ENCODE assay signal across 26 cellular contexts in the genomic region with DNA sequence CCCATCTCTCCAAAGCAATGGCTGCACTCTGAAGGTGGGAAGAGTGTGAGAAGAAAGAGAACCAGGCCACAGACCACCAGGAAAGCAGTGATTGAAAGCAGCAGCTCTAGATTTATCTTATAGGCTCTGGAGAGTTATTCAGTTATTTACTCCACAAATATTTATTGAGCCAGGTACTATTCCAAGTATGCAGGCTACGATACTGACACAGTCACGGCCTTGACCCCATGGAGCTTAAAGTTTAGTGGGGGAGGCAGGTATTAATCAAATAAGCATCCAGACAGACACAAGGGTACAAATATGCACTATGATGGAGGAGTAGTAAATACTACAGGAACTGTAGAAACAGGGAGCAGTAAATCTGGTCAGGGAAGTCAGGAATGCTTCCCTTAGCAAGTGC. TPM values are rescaled to one million over a fixed set of nuclear protein-coding genes. Genes with fewer than 3 reads are reported as not detected.
DNase-seq lines count a peak whose midpoint lies in the region; ATAC-seq and TF ChIP-seq lines count a peak whose summit lies in the region.
"Had no signal": no experiment of that assay in that cellular context is flagged by ENCODE, and none has a peak within 500 bp of the region (broad histone marks: within the 10 kb centered on the region; RNA-seq: fewer than 3 reads in every experiment).

No MANE protein-coding gene starts in this region.

- peak overlapping the region; percentile 95 for H3K4me2 ChIP-seq in Loucy (ENCODE audit: low read depth, low read length, poor library complexity, severe bottlenecking)
- peak overlapping the region; percentile 79 for H3K4me2 ChIP-seq in hepatocyte
- H3K4me2 ChIP-seq: SK-N-SH had no signal

- peak overlapping the region; percentile 81 for H3K4me3 ChIP-seq in Loucy (ENCODE audit: low read length, poor library complexity, severe bottlenecking)
- no peak overlapping the region for H3K4me3 ChIP-seq in hepatocyte
- H3K4me3 ChIP-seq in WERI-Rb-1 (ENCODE audit: low read depth, low read length): no peak overlapping the region
- H3K4me3 ChIP-seq: PC-9 had no signal

- no peaks in the 10 kb centered on the region for H3K36me3 ChIP-seq in Loucy (ENCODE audit: insufficient read depth, low read length)
- H3K36me3 ChIP-seq in hepatocyte (replicated peaks; ENCODE audit: insufficient read depth, low read depth): no peaks in the 10 kb centered on the region
- H3K36me3 ChIP-seq in WERI-Rb-1: no peaks in the 10 kb centered on the region

- H3K9me3 Mint-ChIP-seq in activated naive CD8-positive, alpha-beta T cell (ENCODE audit: low read depth): no peaks in the 10 kb centered on the region
- no peaks in the 10 kb centered on the region for H3K9me3 Mint-ChIP-seq in activated naive CD8-positive, alpha-beta T cell treated with anti-CD3 and anti-CD28 coated beads, Interleukin-2, amount 50 U/mL, for 24 hours
- peaks cover 3% of the 10 kb centered on the region for H3K9me3 Mint-ChIP-seq in neural crest cell

- peaks cover 34% of the 10 kb centered on the region for H3K4me1 ChIP-seq in Loucy (ENCODE audit: insufficient read depth, low read length, poor library complexity, severe bottlenecking)
- peaks cover 19% of the 10 kb centered on the region for H3K4me1 ChIP-seq in hepatocyte (ENCODE audit: insufficient read depth)

- H3K9me3 ChIP-seq in Loucy (ENCODE audit: insufficient read depth, low read depth, low read length): no peaks in the 10 kb centered on the region
- H3K9me3 ChIP-seq in hepatocyte (ENCODE audit: low read depth): no peaks in the 10 kb centered on the region
- H3K9me3 ChIP-seq in WERI-Rb-1 (ENCODE audit: severe bottlenecking): no peaks in the 10 kb centered on the region
- H3K9me3 ChIP-seq: SK-N-SH had no signal

- no peak overlapping the region for H3K27ac ChIP-seq in hepatocyte
- H3K27ac ChIP-seq in WERI-Rb-1: no peak overlapping the region
- H3K27ac ChIP-seq: PC-9 had no signal

- no peaks in the 10 kb centered on the region for H3K36me3 Mint-ChIP-seq in activated naive CD8-positive, alpha-beta T cell
- no peaks in the 10 kb centered on the region for H3K36me3 Mint-ChIP-seq in activated naive CD8-positive, alpha-beta T cell treated with anti-CD3 and anti-CD28 coated beads, Interleukin-2, amount 50 U/mL, for 24 hours (ENCODE audit: low read depth)
- H3K36me3 Mint-ChIP-seq in neural crest cell (ENCODE audit: low read depth): no peaks in the 10 kb centered on the region

- peaks cover 60% of the 10 kb centered on the region for H3K4me1 Mint-ChIP-seq in activated naive CD8-positive, alpha-beta T cell (ENCODE audit: low read depth)
- H3K4me1 Mint-ChIP-seq in activated naive CD8-positive, alpha-beta T cell treated with anti-CD3 and anti-CD28 coated beads, Interleukin-2, amount 50 U/mL, for 24 hours: peaks cover 53% of the 10 kb centered on the region
- H3K4me1 Mint-ChIP-seq in neural crest cell: peaks cover 12% of the 10 kb centered on the region

- H3K4me3 Mint-ChIP-seq in activated naive CD8-positive, alpha-beta T cell: peak overlapping the region; percentile 25
- H3K4me3 Mint-ChIP-seq in activated naive CD8-positive, alpha-beta T cell treated with anti-CD3 and anti-CD28 coated beads, Interleukin-2, amount 50 U/mL, for 24 hours: no peak overlapping the region
- peak overlapping the region; percentile 6 for H3K4me3 Mint-ChIP-seq in neural crest cell

- ATAC-seq in activated naive CD8-positive, alpha-beta T cell treated with anti-CD3 and anti-CD28 coated beads, Interleukin-2, amount 50 U/mL, for 24 hours: no peak
- ATAC-seq: HCT116 had no signal

- WGBS in hepatocyte (ENCODE audit: low lambda C conversion rate, missing lambda C conversion rate): 68% methylated on average over 2 of the region's 2 CpGs

- H4K20me1 ChIP-seq in Loucy (ENCODE audit: insufficient read depth, low read length, poor library complexity, severe bottlenecking) (peaks cover 22% of the 10 kb centered on the region), hepatocyte (ENCODE audit: insufficient read depth, poor library complexity, severe bottlenecking) (peaks cover 18% of the 10 kb centered on the region)

- TF ChIP-seq CTCF in Loucy (conservative IDR thresholded peaks at IDR 0.05; ENCODE audit: low read length) (no peak), hepatocyte (IDR thresholded peaks at IDR 0.05; ENCODE audit: poor library complexity) (no peak), neural crest cell (conservative IDR thresholded peaks at IDR 0.05) (no peak), WERI-Rb-1 (IDR thresholded peaks at IDR 0.05; ENCODE audit: low read depth, low read length) (no peak)

- H3K79me2 ChIP-seq in Loucy (ENCODE audit: insufficient read depth, low read length) (peaks cover 66% of the 10 kb centered on the region), hepatocyte (peaks cover 49% of the 10 kb centered on the region)

- no peak for DNase-seq in activated naive CD8-positive, alpha-beta T cell treated with anti-CD3 and anti-CD28 coated beads, Interleukin-2, amount 50 U/mL, for 24 hours
- DNase-seq in hepatocyte (ENCODE audit: low spot score): no peak
- no peak for DNase-seq in neural crest cell (ENCODE audit: low read depth, low spot score)
- no peak for DNase-seq in activated CD4-positive, alpha-beta T cell treated with anti-CD3 and anti-CD28 coated beads for 1 hour
- DNase-seq in midbrain (lab: John Stamatoyannopoulos, UW): no peak
- DNase-seq in WERI-Rb-1: no peak
- DNase-seq: 8988T, AML-193, C1 segment of cervical spinal cord, EL, GF-D8, GOT3, KBM-7, NCI-H146, NCI-H2029, NCI-H2227 treated with DMSO at 0.1 percent for 48 hours, NCI-H510A treated with DMSO at 0.1 percent for 48 hours, NCI-H748 treated with DMSO at 0.1 percent for 48 hours, PC-9, RPMI8226, SHP77 treated with DMSO at 0.1 percent for 48 hours, SK-N-SH had no signal

- H3K9ac ChIP-seq in Loucy (ENCODE audit: low read depth, low read length, poor library complexity, severe bottlenecking): peak overlapping the region; percentile 32
- H3K9ac ChIP-seq: SK-N-SH had no signal

- H2AFZ ChIP-seq in Loucy (ENCODE audit: low read length) (no peak overlapping the region), hepatocyte (no peak overlapping the region)
- H2AFZ ChIP-seq: PC-9 had no signal

- no peaks in the 10 kb centered on the region for H3F3A ChIP-seq in Loucy (ENCODE audit: low read depth)

- H3K27me3 Mint-ChIP-seq in activated naive CD8-positive, alpha-beta T cell: no peaks in the 10 kb centered on the region
- no peaks in the 10 kb centered on the region for H3K27me3 Mint-ChIP-seq in activated naive CD8-positive, alpha-beta T cell treated with anti-CD3 and anti-CD28 coated beads, Interleukin-2, amount 50 U/mL, for 24 hours
- peaks cover 11% of the 10 kb centered on the region for H3K27me3 Mint-ChIP-seq in neural crest cell (ENCODE audit: low read depth)

- H3K27me3 ChIP-seq in Loucy (ENCODE audit: insufficient read depth, low read length, poor library complexity, severe bottlenecking) (no peaks in the 10 kb centered on the region), hepatocyte (no peaks in the 10 kb centered on the region), WERI-Rb-1 (ENCODE audit: insufficient read depth, low read depth, severe bottlenecking) (peaks cover 12% of the 10 kb centered on the region)

- H3K9me2 ChIP-seq in Loucy (replicated peaks; ENCODE audit: low read depth, low read length): no peaks in the 10 kb centered on the region
- H3K9me2 ChIP-seq in hepatocyte (replicated peaks; ENCODE audit: insufficient read depth): no peaks in the 10 kb centered on the region
- H3K9me2 ChIP-seq: SK-N-SH had no signal

- H3K27ac Mint-ChIP-seq in activated naive CD8-positive, alpha-beta T cell: peak overlapping the region; percentile 5
- H3K27ac Mint-ChIP-seq in activated naive CD8-positive, alpha-beta T cell treated with anti-CD3 and anti-CD28 coated beads, Interleukin-2, amount 50 U/mL, for 24 hours: no peak overlapping the region
- H3K27ac Mint-ChIP-seq in neural crest cell (ENCODE audit: unreplicated experiment): no peak overlapping the region

RNA-seq across cellular contexts. Expression of a gene that starts 2.8 kb away (rescaled TPM):
- total RNA-seq in hepatocyte (40.9 and 45.7 TPM in 2 replicates), neural crest cell (28.5 and 29.0 TPM in 2 replicates)
- 45.6 and 51.6 TPM in 2 replicates for polyA plus RNA-seq in hepatocyte

RNA-seq across cellular contexts. Expression of a gene that starts 33.7 kb away (rescaled TPM):
- not detected in 2 replicates for total RNA-seq in hepatocyte
- polyA plus RNA-seq in hepatocyte: 0.53 and 1.1 TPM in 2 replicates
- not detected in 2 replicates for total RNA-seq in neural crest cell
- polyA plus RNA-seq: AG04450 had no signal

RNA-seq across cellular contexts. Expression of a gene that starts 41.5 kb away (rescaled TPM):
- 0.33 TPM in 1 of 2 replicates, not detected in the other for total RNA-seq in hepatocyte
- polyA plus RNA-seq in hepatocyte: not detected in 2 replicates
- total RNA-seq in neural crest cell: not detected in 2 replicates
- total RNA-seq: PC-9 had no signal
- polyA plus RNA-seq: AG04450 had no signal
